In genomic region chr9:89817186-89817960, GRCh38 we compare ENCODE assay signal across 25 cellular contexts.
DNase-seq lines count a peak whose midpoint lies in the region; ATAC-seq and TF ChIP-seq lines count a peak whose summit lies in the region.
"Had no signal": no experiment of that assay in that cellular context is flagged by ENCODE, and none has a peak within 500 bp of the region (broad histone marks: within the 10 kb centered on the region; RNA-seq: fewer than 3 reads in every experiment).

No MANE protein-coding gene starts in this region.

- TF ChIP-seq CTCF in heart right ventricle (IDR thresholded peaks at IDR 0.05): no peak
- TF ChIP-seq CTCF in left ventricle myocardium inferior (IDR thresholded peaks at IDR 0.05; ENCODE audit: borderline replicate concordance): no peak
- no peak for TF ChIP-seq CTCF in endodermal cell (conservative IDR thresholded peaks at IDR 0.05)
- no peak for TF ChIP-seq CTCF in nephron (IDR thresholded peaks at IDR 0.05; ENCODE audit: unreplicated experiment in 3 of 3)

- peaks cover 21% of the 10 kb centered on the region for H3K4me1 Mint-ChIP-seq in endodermal cell
- H3K4me1 Mint-ChIP-seq in nephron: peaks cover 52% of the 10 kb centered on the region

- no peak overlapping the region for H3K27ac Mint-ChIP-seq in endodermal cell
- peak overlapping the region in 2 of 3 experiments; percentile 58 to 77 for H3K27ac Mint-ChIP-seq in nephron
- H3K27ac Mint-ChIP-seq: activated naive CD8-positive, alpha-beta T cell treated with anti-CD3 and anti-CD28 coated beads for 36 hours; activated T-helper 17 cell treated with anti-CD3 and anti-CD28 coated beads, Interleukin-2, amount 50 U/mL, for 72 hours; progenitor cell of endocrine pancreas had no signal

- H3K27ac ChIP-seq in heart right ventricle: peak overlapping the region in 4 of 10 donors; percentile 25 to 53 (median 30)
- H3K27ac ChIP-seq in left ventricle myocardium inferior (replicated peaks): no peak overlapping the region
- H3K27ac ChIP-seq in endodermal cell (ENCODE audit: low read depth, low read length): no peak overlapping the region
- H3K27ac ChIP-seq: HL-60 had no signal

- no peaks in the 10 kb centered on the region for H3K36me3 Mint-ChIP-seq in endodermal cell (ENCODE audit: low read depth)
- no peaks in the 10 kb centered on the region for H3K36me3 Mint-ChIP-seq in nephron (ENCODE audit: low read depth)
- H3K36me3 Mint-ChIP-seq: activated naive CD8-positive, alpha-beta T cell treated with anti-CD3 and anti-CD28 coated beads for 36 hours had no signal

- H3K27me3 Mint-ChIP-seq in endodermal cell (ENCODE audit: insufficient read depth) (peaks cover 9% of the 10 kb centered on the region), nephron (ENCODE audit: low read depth) (peaks cover 46% of the 10 kb centered on the region)
- H3K27me3 Mint-ChIP-seq: activated T-helper 17 cell treated with anti-CD3 and anti-CD28 coated beads, Interleukin-2, amount 50 U/mL, for 72 hours had no signal

- H3K36me3 ChIP-seq in heart right ventricle: no peaks in the 10 kb centered on the region
- no peaks in the 10 kb centered on the region for H3K36me3 ChIP-seq in left ventricle myocardium inferior
- H3K36me3 ChIP-seq in endodermal cell (ENCODE audit: control insufficient read depth, insufficient read depth, low read length): no peaks in the 10 kb centered on the region
- H3K36me3 ChIP-seq: heart left ventricle had no signal

- DNase-seq in heart right ventricle (no peak), left ventricle myocardium inferior (no peak), endodermal cell (peak; percentile 25), ureter (ENCODE audit: low spot score) (peak; percentile 62), anterior cingulate cortex (lab: John Stamatoyannopoulos, UW) (no peak), germinal center (ENCODE audit: low spot score) (no peak)
- DNase-seq: activated CD4-positive, alpha-beta T cell treated with anti-CD3 and anti-CD28 coated beads for 4 hours; activated naive CD8-positive, alpha-beta T cell treated with anti-CD3 and anti-CD28 coated beads for 36 hours; COR-L47; DMS79; effector CD4-positive, alpha-beta T cell; erythroblast; heart left ventricle; left colon; NCI-H187; NCI-H2171 treated with DMSO at 0.1 percent for 48 hours; NCI-H524 treated with DMSO at 0.1 percent for 48 hours; T-helper 1 cell had no signal

- intact Hi-C loops in heart right ventricle (cut with DNase I) (no loop called here), left ventricle myocardium inferior (cut with micrococcal nuclease) (no loop called here)

- H3K4me3 Mint-ChIP-seq in endodermal cell: no peak overlapping the region
- H3K4me3 Mint-ChIP-seq in nephron: no peak overlapping the region
- H3K4me3 Mint-ChIP-seq: activated naive CD8-positive, alpha-beta T cell treated with anti-CD3 and anti-CD28 coated beads for 36 hours; activated T-helper 17 cell treated with anti-CD3 and anti-CD28 coated beads, Interleukin-2, amount 50 U/mL, for 72 hours; neural crest cell had no signal

- WGBS in heart right ventricle, 2 donors: 44 to 61% methylated on average over 13 of the region's 13 CpGs
- 96 to 97% methylated on average over 4 to 13 of the region's 13 CpGs for WGBS in endodermal cell (ENCODE audit: insufficient coverage in 1 of 2, insufficient read length in 1 of 2), 2 experiments

- no peaks in the 10 kb centered on the region for H3K9me3 Mint-ChIP-seq in endodermal cell
- no peaks in the 10 kb centered on the region for H3K9me3 Mint-ChIP-seq in nephron
- H3K9me3 Mint-ChIP-seq: activated naive CD8-positive, alpha-beta T cell treated with anti-CD3 and anti-CD28 coated beads for 36 hours; activated T-helper 17 cell treated with anti-CD3 and anti-CD28 coated beads, Interleukin-2, amount 50 U/mL, for 72 hours; neural crest cell had no signal

- H3K9me3 ChIP-seq in heart right ventricle (no peaks in the 10 kb centered on the region), left ventricle myocardium inferior (replicated peaks) (no peaks in the 10 kb centered on the region), endodermal cell (ENCODE audit: control insufficient read depth, low read length) (no peaks in the 10 kb centered on the region)
- H3K9me3 ChIP-seq: heart left ventricle had no signal

- H3K27me3 ChIP-seq in heart right ventricle (peaks cover 0 to 5% (median 0%) of the 10 kb centered on the region in 7 donors), left ventricle myocardium inferior (ENCODE audit: low read depth) (no peaks in the 10 kb centered on the region), endodermal cell (ENCODE audit: control insufficient read depth, insufficient read depth, low read length, poor library complexity, severe bottlenecking) (no peaks in the 10 kb centered on the region)

- H3K9ac ChIP-seq in endodermal cell (ENCODE audit: extremely low read depth, low read length, poor library complexity, severe bottlenecking): no peak overlapping the region

- H3K4me3 ChIP-seq in heart right ventricle (no peak overlapping the region), left ventricle myocardium inferior (no peak overlapping the region), endodermal cell (ENCODE audit: low read length) (no peak overlapping the region)
- H3K4me3 ChIP-seq: GM12878, heart left ventricle had no signal

- peaks cover 0 to 40% (median 23%) of the 10 kb centered on the region in 9 donors for H3K4me1 ChIP-seq in heart right ventricle
- peaks cover 35% of the 10 kb centered on the region for H3K4me1 ChIP-seq in left ventricle myocardium inferior
- peaks cover 3% of the 10 kb centered on the region for H3K4me1 ChIP-seq in endodermal cell (ENCODE audit: control insufficient read depth, insufficient read depth, low read length)

- ATAC-seq in heart right ventricle: peak in 6 of 8 donors; percentile 5 to 55 (median 43)
- ATAC-seq in GM21515 (IDR thresholded peaks at IDR 0.05; ENCODE audit: unreplicated experiment): no peak
- ATAC-seq: activated T-helper 17 cell treated with anti-CD3 and anti-CD28 coated beads, Interleukin-2, amount 50 U/mL, for 72 hours; left colon had no signal

Comparison
In these comparisons a context has a peak if more than half of its experiments do, and no peak if none do; other contexts are left out.
1. DNase-seq: peak in endodermal cell (single experiment) and ureter (single experiment); none in heart right ventricle (0 of 2), left ventricle myocardium inferior (single experiment), anterior cingulate cortex (0 of 58) and germinal center (single experiment).